14 cellular contexts compared by ENCODE assay signal in genomic region chr17:39659286-39660010, GRCh38. TPM values are rescaled to one million over a fixed set of nuclear protein-coding genes. Genes with fewer than 3 reads are reported as not detected.
DNase-seq lines count a peak whose midpoint lies in the region; ATAC-seq and TF ChIP-seq lines count a peak whose summit lies in the region.
"Had no signal": no experiment of that assay in that cellular context is flagged by ENCODE, and none has a peak within 500 bp of the region (broad histone marks: within the 10 kb centered on the region; RNA-seq: fewer than 3 reads in every experiment).

No MANE protein-coding gene starts in this region.

- TF ChIP-seq POLR2A in right lobe of liver (IDR thresholded peaks at IDR 0.05) = no peak
- TF ChIP-seq POLR2A in stomach (IDR thresholded peaks at IDR 0.05) = no peak

- TF ChIP-seq EP300 in stomach (IDR thresholded peaks at IDR 0.05) = no peak

- intact Hi-C loops in right lobe of liver (cut with DNase I) (no loop called here), stomach (cut with DNase I; ENCODE audit: low total_unique reads) (no loop called here)

- no peaks in the 10 kb centered on the region for H3K9me3 Mint-ChIP-seq in activated naive CD8-positive, alpha-beta T cell (ENCODE audit: low read depth)

- peak; percentile 33 to 66 (median 54) for ATAC-seq in right lobe of liver

- DNase-seq in MV-4-11 (lab: John Stamatoyannopoulos, UW) (peak; percentile 64), right lobe of liver (no peak), stomach (no peak), COLO829 (ENCODE audit: low spot score) (no peak), GM19238 (ENCODE audit: insufficient read length, low spot score) (no peak), NCI-H226 (no peak)
- DNase-seq: activated CD4-positive, alpha-beta T cell treated with anti-CD3 and anti-CD28 coated beads, Interleukin-2, amount 50 U/mL, for 4 hours; amniotic stem cell; DMS53; NCI-H1092 treated with DMSO at 0.1 percent for 48 hours; NCI-H82; trophoblast cell had no signal

- H3K4me1 ChIP-seq in right lobe of liver = peaks cover 0 to 19% (median 9%) of the 10 kb centered on the region in 4 donors
- H3K4me1 ChIP-seq in stomach = peaks cover 38 to 55% (median 49%) of the 10 kb centered on the region in 4 donors

- peak overlapping the region; percentile 75 for H3K27ac Mint-ChIP-seq in activated naive CD8-positive, alpha-beta T cell

- H3K4me3 Mint-ChIP-seq in activated naive CD8-positive, alpha-beta T cell = peak overlapping the region; percentile 59

- H3K27me3 ChIP-seq in right lobe of liver = no peaks in the 10 kb centered on the region
- H3K27me3 ChIP-seq in stomach = no peaks in the 10 kb centered on the region

- H3K4me3 ChIP-seq in right lobe of liver (no peak overlapping the region), stomach (no peak overlapping the region)

- H3K36me3 ChIP-seq in right lobe of liver (no peaks in the 10 kb centered on the region), stomach (peaks cover 21 to 86% (median 80%) of the 10 kb centered on the region in 4 donors)

- H3K9me3 ChIP-seq in right lobe of liver = no peaks in the 10 kb centered on the region
- no peaks in the 10 kb centered on the region for H3K9me3 ChIP-seq in stomach

- peaks cover 52% of the 10 kb centered on the region for H3K4me1 Mint-ChIP-seq in activated naive CD8-positive, alpha-beta T cell (ENCODE audit: low read depth)

- H3K27ac ChIP-seq in right lobe of liver (peak overlapping the region in 1 of 3 donors; percentile 47), stomach (peak overlapping the region in 4 of 5 donors; percentile 21 to 82 (median 67))
- H3K27ac ChIP-seq: HL-60 had no signal

- TF ChIP-seq CTCF in right lobe of liver (IDR thresholded peaks at IDR 0.05) (no peak), stomach (IDR thresholded peaks at IDR 0.05) (no peak)

- 35% methylated on average over 8 of the region's 15 CpGs for WGBS in right lobe of liver (ENCODE audit: insufficient coverage, low coverage, low lambda C conversion rate, missing lambda C conversion rate)
- 54 to 67% (median 66%) methylated on average over 14 to 15 of the region's 15 CpGs for WGBS in stomach, 5 donors

- H3K27me3 Mint-ChIP-seq in activated naive CD8-positive, alpha-beta T cell = no peaks in the 10 kb centered on the region

- H3K36me3 Mint-ChIP-seq in activated naive CD8-positive, alpha-beta T cell = no peaks in the 10 kb centered on the region

RNA-seq across cellular contexts. Expression of gene TCAP, which starts 5.7 kb away (rescaled TPM):
- 1 to 10 TPM in 4 of 6 experiments, under 1 TPM in 2; 0.49 to 4.3 (median 1.1) TPM for total RNA-seq in right lobe of liver
- total RNA-seq in stomach = 1 to 10 TPM in 1 of 5 donors, under 1 TPM in 2, not detected in 2; 0.89 to 4.3 (median 0.92) TPM
- polyA plus RNA-seq in stomach = 10 to 100 TPM in 1 of 3 donors, 1 to 10 TPM in 1, under 1 TPM in 1; 0.88 to 14.1 (median 3.5) TPM

RNA-seq across cellular contexts. Expression of gene PNMT, which starts 8.8 kb away (rescaled TPM):
- total RNA-seq in right lobe of liver = under 1 TPM in 2 of 6 experiments, not detected in 4; 0.37 TPM
- 1 to 10 TPM in 2 of 5 donors, under 1 TPM in 1, not detected in 2; 0.45 to 9.0 (median 2.9) TPM for total RNA-seq in stomach
- polyA plus RNA-seq in stomach = 10 to 100 TPM in 2 of 3 donors, 1 to 10 TPM in 1; 5.3 to 16.6 (median 13.0) TPM

RNA-seq across cellular contexts. Expression of gene STARD3, which starts 22.5 kb away (rescaled TPM):
- total RNA-seq in right lobe of liver (10 to 100 TPM; 24.3 to 49.8 (median 28.0) TPM), stomach (1,000 to 10,000 TPM in 1 of 5 donors, 100 to 1,000 TPM in 1, 10 to 100 TPM in 3; 26.4 to 1,091 (median 72.1) TPM)
- polyA plus RNA-seq in stomach = 10 to 100 TPM; 28.1 to 53.5 (median 30.8) TPM

RNA-seq across cellular contexts. Expression of gene PGAP3, which starts 28.4 kb away (rescaled TPM):
- total RNA-seq in right lobe of liver (10 to 100 TPM in 5 of 6 experiments, 1 to 10 TPM in 1; 9.7 to 25.7 (median 18.3) TPM), stomach (10 to 100 TPM in 3 of 5 donors, 1 to 10 TPM in 2; 3.2 to 42.9 (median 22.4) TPM)
- polyA plus RNA-seq in stomach = 10 to 100 TPM in 2 of 3 donors, 1 to 10 TPM in 1; 9.1 to 21.5 (median 11.2) TPM

RNA-seq across cellular contexts. Expression of gene PPP1R1B, which starts 32.7 kb away (rescaled TPM):
- under 1 TPM in 1 of 6 experiments, not detected in 5; 0.46 TPM for total RNA-seq in right lobe of liver
- 100 to 1,000 TPM in 1 of 5 donors, 10 to 100 TPM in 2, 1 to 10 TPM in 1, under 1 TPM in 1; 0.58 to 279 (median 11.0) TPM for total RNA-seq in stomach
- 10 to 100 TPM in 1 of 3 donors, 1 to 10 TPM in 2; 5.0 to 20.9 (median 9.5) TPM for polyA plus RNA-seq in stomach
